In genomic region chr4:118772149-118773081, GRCh38 we compare ENCODE assay signal across 8 cellular contexts.
DNase-seq lines count a peak whose midpoint lies in the region; ATAC-seq and TF ChIP-seq lines count a peak whose summit lies in the region.

No MANE protein-coding gene starts in this region.

- no peaks in the 10 kb centered on the region for H3K27me3 ChIP-seq in KMS-11 (ENCODE audit: insufficient read depth, low read depth)

- 0 out of 2 replicates have a peak, but pooled peaks cover 3% of the 10 kb centered on the region for H4K20me1 ChIP-seq in KMS-11 (ENCODE audit: insufficient read depth)

- TF ChIP-seq CTCF in KMS-11 (conservative IDR thresholded peaks at IDR 0.05; ENCODE audit: low read depth, low read length) (peak; percentile 70), fibroblast of the aortic adventitia (IDR thresholded peaks at IDR 0.05; ENCODE audit: insufficient read depth, low read length) (peak; percentile 57), omental fat pad (IDR thresholded peaks at IDR 0.05) (no peak)

- H3K27ac ChIP-seq in KMS-11, result no peak overlapping the region

- no peak overlapping the region for H3K9ac ChIP-seq in KMS-11

- H2AFZ ChIP-seq in KMS-11 (ENCODE audit: low read depth), result no peak overlapping the region

- H3K4me3 ChIP-seq in KMS-11 (IDR thresholded peaks at IDR 0.05; ENCODE audit: insufficient read depth, low read depth, low read length) (no peak overlapping the region), fibroblast of the aortic adventitia (ENCODE audit: low read depth, low read length) (no peak overlapping the region)

- no peaks in the 10 kb centered on the region for H3K36me3 ChIP-seq in KMS-11 (ENCODE audit: insufficient read depth)

- H3K79me2 ChIP-seq in KMS-11 (ENCODE audit: insufficient read depth, low read depth), result no peaks in the 10 kb centered on the region

- DNase-seq in DMS53 treated with DMSO at 0.1 percent for 48 hours (lab: John Stamatoyannopoulos, UW; ENCODE audit: unreplicated experiment), result peak; percentile 23
- DNase-seq in SW 1271 (lab: John Stamatoyannopoulos, UW), result peak; percentile 2 to 37
- peak; percentile 79 for DNase-seq in fibroblast of the aortic adventitia (ENCODE audit: low read depth)
- DNase-seq in omental fat pad (ENCODE audit: low spot score), result no peak
- DNase-seq in effector CD4-positive, alpha-beta T cell, result no peak

- peaks cover 22% of the 10 kb centered on the region for H3K4me1 ChIP-seq in KMS-11 (ENCODE audit: low read depth, poor library complexity, severe bottlenecking)

- H3K4me2 ChIP-seq in KMS-11, result no peak overlapping the region

- ATAC-seq in GM21367 (IDR thresholded peaks at IDR 0.05; ENCODE audit: unreplicated experiment) (peak; percentile 77), omental fat pad (ENCODE audit: low FRiP score) (peak; percentile 89), GM19023 (IDR thresholded peaks at IDR 0.05; ENCODE audit: unreplicated experiment) (no peak)

Comparison
In these comparisons a context has a peak if more than half of its experiments do, and no peak if none do; other contexts are left out.
1. DNase-seq: peak in DMS53 treated with DMSO at 0.1 percent for 48 hours (single experiment), SW 1271 (2 of 2) and fibroblast of the aortic adventitia (single experiment); none in omental fat pad (single experiment) and effector CD4-positive, alpha-beta T cell (single experiment).
2. CTCF ChIP-seq: peak in KMS-11 (single experiment) and fibroblast of the aortic adventitia (single experiment); none in omental fat pad (0 of 3).